Comparison of ENCODE assay signal across 1 cellular context in genomic region chr9:69157751-69158466, GRCh38.
TF ChIP-seq lines count a peak whose summit lies in the region.

No MANE protein-coding gene starts in this region.

TF ChIP-seq in GM23338, 12 proteins besides CTCF, POLR2A, EP300 and RAD21 (continued from another document):
- TF ChIP-seq ZNF462 (CRISPR knock-in tag; IDR thresholded peaks at IDR 0.05): no peak
- TF ChIP-seq EZH2 (IDR thresholded peaks at IDR 0.05; ENCODE audit: low read depth, unreplicated experiment): no peak
